8 cellular contexts compared by ENCODE assay signal in the genomic region with DNA sequence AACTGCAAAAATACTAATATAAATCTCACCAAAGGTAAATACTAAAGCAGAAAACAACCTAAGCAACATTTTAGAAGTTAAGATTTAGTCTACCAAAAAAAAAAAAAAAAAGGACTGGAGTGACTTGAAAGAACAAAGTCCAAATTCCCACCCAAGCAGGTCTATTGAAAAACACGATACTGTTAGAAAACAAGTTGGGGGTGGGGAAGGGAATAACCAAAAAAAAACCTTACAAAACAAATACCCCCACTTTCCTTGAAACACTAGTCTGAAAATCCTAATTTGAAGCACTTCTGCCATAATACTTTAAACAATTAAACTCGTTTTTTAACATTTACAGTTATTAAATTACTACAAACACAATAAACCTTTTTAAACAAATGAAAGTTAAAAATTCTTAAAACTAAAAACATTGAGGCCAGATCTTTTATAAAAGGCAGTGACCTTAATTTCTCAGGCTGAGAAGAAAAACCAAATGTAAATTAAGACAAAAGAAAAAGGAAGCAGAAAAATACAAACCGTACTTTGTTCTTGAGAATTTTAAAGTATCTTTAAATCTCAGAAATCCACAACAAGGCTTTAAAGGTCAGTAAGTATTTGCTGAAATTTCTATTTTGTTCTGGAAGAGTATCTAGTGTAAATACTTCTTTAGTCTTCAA.
DNase-seq lines count a peak whose midpoint lies in the region; ATAC-seq, FAIRE-seq and TF ChIP-seq lines count a peak whose summit lies in the region.

No MANE protein-coding gene starts in this region.

- ATAC-seq in K562: no peak
- ATAC-seq in left lobe of liver: peak; percentile 22
- ATAC-seq in thoracic aorta (ENCODE audit: insufficient number of reproducible peaks, low FRiP score, low read depth): no peak

- H3K4me2 ChIP-seq in DOHH2 (ENCODE audit: low read length): peak overlapping the region; percentile 92
- H3K4me2 ChIP-seq in Loucy (ENCODE audit: low read depth, low read length, poor library complexity, severe bottlenecking): peak overlapping the region; percentile 92
- H3K4me2 ChIP-seq in K562 (ENCODE audit: insufficient read depth, low read length): peak overlapping the region; percentile 91

- no peak for TF ChIP-seq POLR2A in K562 (conservative IDR thresholded peaks at IDR 0.05)

- H3F3A ChIP-seq in DOHH2 (ENCODE audit: control insufficient read depth, insufficient read depth): peaks cover 47% of the 10 kb centered on the region
- H3F3A ChIP-seq in Loucy (ENCODE audit: low read depth): no peaks in the 10 kb centered on the region

- no peak overlapping the region for H2AFZ ChIP-seq in Loucy (ENCODE audit: low read length)
- H2AFZ ChIP-seq in K562 (ENCODE audit: low read depth, low read length): peak overlapping the region; percentile 27; the same call in 1 of the 2 replicates

- no peak for TF ChIP-seq EP300 in K562 (IDR thresholded peaks at IDR 0.05; ENCODE audit: low read length)

- H3K27ac ChIP-seq in DOHH2 (ENCODE audit: low read depth, low read length) (peak overlapping the region; percentile 89), K562 (ENCODE audit: extremely low read depth, low read depth, low read length) (peak overlapping the region; percentile 78), thoracic aorta (peak overlapping the region; percentile 82 to 93)

- no peaks in the 10 kb centered on the region for H3K27me3 ChIP-seq in DOHH2 (ENCODE audit: control insufficient read depth, low read length)
- no peaks in the 10 kb centered on the region for H3K27me3 ChIP-seq in Loucy (ENCODE audit: insufficient read depth, low read length, poor library complexity, severe bottlenecking)
- H3K27me3 ChIP-seq in K562 (ENCODE audit: control insufficient read depth in 2 of 2, insufficient read depth in 2 of 2, low read length in 2 of 2): no peaks in the 10 kb centered on the region
- H3K27me3 ChIP-seq in thoracic aorta (replicated peaks; ENCODE audit: insufficient read depth): no peaks in the 10 kb centered on the region

- no peaks in the 10 kb centered on the region for H3K9me1 ChIP-seq in K562 (ENCODE audit: control insufficient read depth, insufficient read depth, low read length)

- H3K9me2 ChIP-seq in DOHH2 (replicated peaks; ENCODE audit: control insufficient read depth, low read length): no peaks in the 10 kb centered on the region
- H3K9me2 ChIP-seq in Loucy (replicated peaks; ENCODE audit: low read depth, low read length): no peaks in the 10 kb centered on the region

- no TSS peak for BruUV-seq in K562 (replicated peaks; lab: Mats Ljungman, UMichigan)

- H3K4me1 ChIP-seq in DOHH2 (ENCODE audit: control insufficient read depth, low read length): peaks cover 44% of the 10 kb centered on the region
- H3K4me1 ChIP-seq in Loucy (ENCODE audit: insufficient read depth, low read length, poor library complexity, severe bottlenecking): peaks cover 24% of the 10 kb centered on the region
- H3K4me1 ChIP-seq in K562 (replicated peaks in 1 of 2; ENCODE audit: control insufficient read depth in 2 of 2, insufficient read depth in 2 of 2, low read length in 2 of 2): peaks cover 3 to 7% of the 10 kb centered on the region in 2 experiments; a peak in 2 of 5 replicates
- H3K4me1 ChIP-seq in thoracic aorta (ENCODE audit: control insufficient read depth in 1 of 2, low read depth in 2 of 2): peaks cover 16 to 22% of the 10 kb centered on the region in 2 donors

- DNase-seq in K562 (ENCODE audit: extremely low read depth in 1 of 4, low spot score in 3 of 4): peak in 2 of 4 experiments; percentile 19 to 54
- DNase-seq in left lobe of liver (ENCODE audit: low spot score): no peak
- no peak for DNase-seq in thoracic aorta (ENCODE audit: low spot score)
- DNase-seq in T1000 (lab: John Stamatoyannopoulos, UW): no peak
- DNase-seq in NCI-H510A (lab: John Stamatoyannopoulos, UW): no peak
- DNase-seq in NCI-H2081 treated with DMSO at 0.1 percent for 48 hours (lab: John Stamatoyannopoulos, UW): no peak

- in situ Hi-C loops in K562 (cut with MboI): no loop called here

- H3K79me2 ChIP-seq in DOHH2 (ENCODE audit: control insufficient read depth, low read length) (peaks cover 90% of the 10 kb centered on the region), Loucy (ENCODE audit: insufficient read depth, low read length) (peaks cover 84% of the 10 kb centered on the region), K562 (ENCODE audit: control insufficient read depth, insufficient read depth, low read length) (peaks cover 89% of the 10 kb centered on the region)

- peak overlapping the region; percentile 98 for H3K4me3 ChIP-seq in DOHH2 (ENCODE audit: low read length)
- peak overlapping the region; percentile 84 for H3K4me3 ChIP-seq in Loucy (ENCODE audit: low read length, poor library complexity, severe bottlenecking)
- peak overlapping the region; percentile 53 for H3K4me3 ChIP-seq in K562
- H3K4me3 ChIP-seq in thoracic aorta: peak overlapping the region; percentile 84

- 2% methylated on average over 3 of the region's 3 CpGs for WGBS in K562 (ENCODE audit: insufficient coverage, low coverage, missing lambda C conversion rate)

- H3K9me3 ChIP-seq in DOHH2 (ENCODE audit: control insufficient read depth, insufficient read depth, low read length): no peaks in the 10 kb centered on the region
- no peaks in the 10 kb centered on the region for H3K9me3 ChIP-seq in Loucy (ENCODE audit: insufficient read depth, low read depth, low read length)
- H3K9me3 ChIP-seq in K562 (replicated peaks; ENCODE audit: control insufficient read depth, insufficient read depth, low read depth, low read length): no peaks in the 10 kb centered on the region
- H3K9me3 ChIP-seq in thoracic aorta: no peaks in the 10 kb centered on the region

- intact Hi-C loops in K562 (cut with micrococcal nuclease): loop anchor here (2.0 to 5.0 kb wide), 4 partner anchors 51 to 1501 kb away; a partner anchor contains a TSS

- peak overlapping the region; percentile 79 for H3K9ac ChIP-seq in Loucy (ENCODE audit: low read depth, low read length, poor library complexity, severe bottlenecking)
- peak overlapping the region; percentile 76 to 89; a peak in 3 of 4 replicates for H3K9ac ChIP-seq in K562 (ENCODE audit: insufficient read depth in 1 of 2, low read depth in 2 of 2, low read length in 2 of 2)

- TF ChIP-seq RAD21 in K562 (CRISPR knock-in tag; conservative IDR thresholded peaks at IDR 0.05 in 1 of 2, IDR thresholded peaks at IDR 0.05 in 1 of 2): no peak

- peaks cover 32% of the 10 kb centered on the region; the same call in 1 of the 2 replicates for H3K36me3 ChIP-seq in DOHH2 (ENCODE audit: control insufficient read depth, low read length)
- H3K36me3 ChIP-seq in Loucy (ENCODE audit: insufficient read depth, low read length): no peaks in the 10 kb centered on the region
- H3K36me3 ChIP-seq in K562 (ENCODE audit: control insufficient read depth, insufficient read depth, low read length): peaks cover under 1% of the 10 kb centered on the region; the same call in 1 of the 3 replicates
- no peaks in the 10 kb centered on the region for H3K36me3 ChIP-seq in thoracic aorta

- TF ChIP-seq CTCF in DOHH2 (IDR thresholded peaks at IDR 0.05; ENCODE audit: low read depth, low read length, poor library complexity, severe bottlenecking): no peak
- no peak for TF ChIP-seq CTCF in Loucy (conservative IDR thresholded peaks at IDR 0.05; ENCODE audit: low read length)
- TF ChIP-seq CTCF in K562 (IDR thresholded peaks at IDR 0.05 in 2 of 3, conservative IDR thresholded peaks at IDR 0.05 in 1 of 3; ENCODE audit: insufficient read depth in 2 of 3, low read depth in 1 of 3, low read length in 3 of 3): no peak
- TF ChIP-seq CTCF in thoracic aorta (IDR thresholded peaks at IDR 0.05): no peak

- H4K20me1 ChIP-seq in DOHH2 (ENCODE audit: control insufficient read depth, insufficient read depth, low read depth, low read length) (no peaks in the 10 kb centered on the region), Loucy (ENCODE audit: insufficient read depth, low read length, poor library complexity, severe bottlenecking) (peaks cover 45% of the 10 kb centered on the region), K562 (replicated peaks; ENCODE audit: control insufficient read depth, insufficient read depth, low read length) (no peaks in the 10 kb centered on the region)

- peak; percentile 64 for FAIRE-seq in K562 (lab: Jason Lieb, UNC)

- CTCF ChIA-PET in K562 (lab: Yijun Ruan, JAX; ENCODE audit: low intra/inter-chr PET ratio): no interaction called here

- POLR2A ChIA-PET in K562 (lab: Yijun Ruan, JAX): interaction anchor here (0.7 to 5.6 kb wide), 16 partner anchors 11 to 361 kb away, joined by 3 to 60 read pairs (median 4); no protein-coding TSS in a partner anchor

TF ChIP-seq in K562, 482 proteins besides CTCF, POLR2A, EP300 and RAD21 (continues in another document):
- no peak for TF ChIP-seq THRAP3 (IDR thresholded peaks at IDR 0.05; ENCODE audit: borderline replicate concordance)
- no peak for TF ChIP-seq TRIM24 (IDR thresholded peaks at IDR 0.05)
- 0 out of 4 replicates have a peak, but pooled peaks of 1 of the 2 experiments have one; percentile 65 for TF ChIP-seq CSDE1 (IDR thresholded peaks at IDR 0.05)
- TF ChIP-seq, protein P1, sequence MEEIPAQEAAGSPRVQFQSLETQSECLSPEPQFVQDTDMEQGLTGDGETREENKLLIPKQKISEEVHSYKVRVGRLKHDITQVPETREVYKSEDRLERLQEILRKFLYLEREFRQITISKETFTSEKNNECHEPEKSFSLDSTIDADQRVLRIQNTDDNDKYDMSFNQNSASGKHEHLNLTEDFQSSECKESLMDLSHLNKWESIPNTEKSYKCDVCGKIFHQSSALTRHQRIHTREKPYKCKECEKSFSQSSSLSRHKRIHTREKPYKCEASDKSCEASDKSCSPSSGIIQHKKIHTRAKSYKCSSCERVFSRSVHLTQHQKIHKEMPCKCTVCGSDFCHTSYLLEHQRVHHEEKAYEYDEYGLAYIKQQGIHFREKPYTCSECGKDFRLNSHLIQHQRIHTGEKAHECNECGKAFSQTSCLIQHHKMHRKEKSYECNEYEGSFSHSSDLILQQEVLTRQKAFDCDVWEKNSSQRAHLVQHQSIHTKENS (CRISPR knock-in tag; IDR thresholded peaks at IDR 0.05): no peak; the same call in 1 of the 2 replicates
- TF ChIP-seq, protein P2, sequence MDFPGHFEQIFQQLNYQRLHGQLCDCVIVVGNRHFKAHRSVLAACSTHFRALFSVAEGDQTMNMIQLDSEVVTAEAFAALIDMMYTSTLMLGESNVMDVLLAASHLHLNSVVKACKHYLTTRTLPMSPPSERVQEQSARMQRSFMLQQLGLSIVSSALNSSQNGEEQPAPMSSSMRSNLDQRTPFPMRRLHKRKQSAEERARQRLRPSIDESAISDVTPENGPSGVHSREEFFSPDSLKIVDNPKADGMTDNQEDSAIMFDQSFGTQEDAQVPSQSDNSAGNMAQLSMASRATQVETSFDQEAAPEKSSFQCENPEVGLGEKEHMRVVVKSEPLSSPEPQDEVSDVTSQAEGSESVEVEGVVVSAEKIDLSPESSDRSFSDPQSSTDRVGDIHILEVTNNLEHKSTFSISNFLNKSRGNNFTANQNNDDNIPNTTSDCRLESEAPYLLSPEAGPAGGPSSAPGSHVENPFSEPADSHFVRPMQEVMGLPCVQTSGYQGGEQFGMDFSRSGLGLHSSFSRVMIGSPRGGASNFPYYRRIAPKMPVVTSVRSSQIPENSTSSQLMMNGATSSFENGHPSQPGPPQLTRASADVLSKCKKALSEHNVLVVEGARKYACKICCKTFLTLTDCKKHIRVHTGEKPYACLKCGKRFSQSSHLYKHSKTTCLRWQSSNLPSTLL (IDR thresholded peaks at IDR 0.05): peak; percentile 31; the same call in 1 of the 2 replicates
- TF ChIP-seq FOXJ2 (tag; IDR thresholded peaks at IDR 0.05): peak; percentile 20; the same call in 1 of the 2 replicates
